8 cellular contexts compared by ENCODE assay signal in genomic region chr12:12032771-12033588, GRCh38. TPM values are rescaled to one million over a fixed set of nuclear protein-coding genes. Genes with fewer than 3 reads are reported as not detected.
DNase-seq lines count a peak whose midpoint lies in the region.

No MANE protein-coding gene starts in this region.

- no peak overlapping the region for H3K4me3 ChIP-seq in mesodermal cell (ENCODE audit: extremely low read depth, insufficient read depth, low read length, poor library complexity, severe bottlenecking)

- DNase-seq in DMS114 treated with DMSO at 0.1 percent for 48 hours (lab: John Stamatoyannopoulos, UW; ENCODE audit: unreplicated experiment) (peak; percentile 71), HT1080 (ENCODE audit: low read depth) (peak; percentile 78), NCI-H82 treated with DMSO at 0.1 percent for 48 hours (lab: John Stamatoyannopoulos, UW; ENCODE audit: unreplicated experiment) (peak; percentile 55), epidermal melanocyte (ENCODE audit: insufficient read length, low spot score) (peak; percentile 58), NK-92 (lab: John Stamatoyannopoulos, UW; ENCODE audit: unreplicated experiment) (no peak)
- peak; percentile 85 for DNase-seq in activated CD8-positive, alpha-beta memory T cell treated with anti-CD3 and anti-CD28 coated beads, Interleukin-2, amount 50 U/mL, for 48 hours
- peak; percentile 38 to 55 for DNase-seq in stimulated activated CD8-positive, alpha-beta memory T cell treated with anti-CD3 and anti-CD28 coated beads, Interleukin-2, amount 100 ng/mL, for 1 hour (ENCODE audit: low read depth in 2 of 2)

- 31 to 46% methylated on average over 9 to 15 of the region's 24 CpGs for WGBS in mesodermal cell (ENCODE audit: insufficient coverage in 2 of 2), 2 experiments

- H3K27ac ChIP-seq in mesodermal cell (ENCODE audit: low read depth, low read length, severe bottlenecking): peak overlapping the region; percentile 13

- peaks cover 3% of the 10 kb centered on the region for H3K9me3 ChIP-seq in mesodermal cell (ENCODE audit: control insufficient read depth, low read length)

- no peaks in the 10 kb centered on the region for H3K4me1 ChIP-seq in mesodermal cell (ENCODE audit: control insufficient read depth, insufficient read depth, low read length, poor library complexity, severe bottlenecking)

- no peaks in the 10 kb centered on the region for H3K36me3 ChIP-seq in mesodermal cell (ENCODE audit: control insufficient read depth, insufficient read depth, low read length)

RNA-seq across cellular contexts. Expression of gene BCL2L14, which starts 37.8 kb away (rescaled TPM):
- total RNA-seq in HT1080 (2014; rRNA removed; shearing (Covaris generic)): not detected in 2 replicates
- not detected in 2 replicates for polyA plus RNA-seq in HT1080 (2015; cell fraction: cytosol; rRNA removed)
- polyA plus RNA-seq in HT1080 (2015; cell fraction: nucleus; rRNA removed): not detected in 2 replicates
- not detected for polyA plus RNA-seq in mesodermal cell (2013, experiment 1 of 2)
- polyA plus RNA-seq in mesodermal cell (2013, experiment 2 of 2): not detected
